Comparison of ENCODE assay signal across 25 cellular contexts in genomic region chr9:83240671-83241070, GRCh38.
"Had no signal": no experiment of that assay in that cellular context is flagged by ENCODE, and none has a peak within 500 bp of the region (broad histone marks: within the 10 kb centered on the region; RNA-seq: fewer than 3 reads in every experiment).

No MANE protein-coding gene starts in this region.

- H3K9me3 ChIP-seq: esophagus muscularis mucosa, ovary, psoas muscle, stomach, testis, tibial artery had no signal

- H3K4me3 ChIP-seq: coronary artery, esophagus muscularis mucosa, lung, ovary, psoas muscle, smooth muscle cell, stomach, testis, tibial artery had no signal

- H3K4me1 ChIP-seq: foreskin keratinocyte, testis, tibial artery had no signal

- H3K36me3 ChIP-seq: ovary had no signal

- ATAC-seq: foreskin keratinocyte; natural killer cell; psoas muscle; sciatic nerve; stimulated activated effector memory CD8-positive, alpha-beta T cell treated with anti-CD3 and anti-CD28 coated beads, Interleukin-12 subunit alpha, Interleukin-12 subunit beta, amount 100 ng/mL, for 72 hours had no signal

- FAIRE-seq: endothelial cell of umbilical vein had no signal

- H3K27me3 ChIP-seq: esophagus muscularis mucosa, foreskin keratinocyte, ovary, stomach, testis, tibial artery had no signal

- H3K27ac ChIP-seq: coronary artery, esophagus muscularis mucosa, foreskin keratinocyte, ovary, psoas muscle, stomach, testis, tibial artery had no signal

- H3K4me2 ChIP-seq: smooth muscle cell had no signal

- DNase-seq: dermis blood vessel endothelial cell; effector memory CD4-positive, alpha-beta T cell; foreskin keratinocyte; hypothalamus; immature natural killer cell; islet precursor cell; kidney glomerular epithelial cell; natural killer cell; occipital lobe; ovary; posterior cingulate gyrus; psoas muscle; stimulated activated CD4-positive, alpha-beta T cell treated with anti-CD3 and anti-CD28 coated beads, Interleukin-2, amount 100 ng/mL, for 24 hours; stimulated activated CD4-positive, alpha-beta T cell treated with anti-CD3 and anti-CD28 coated beads, Interleukin-4, amount 100 ng/mL, for 24 hours; stimulated activated naive CD4-positive, alpha-beta T cell treated with Interleukin-2 at 50 U/mL for 16 hours; stomach; testis; tibial artery had no signal
